In the genomic region with DNA sequence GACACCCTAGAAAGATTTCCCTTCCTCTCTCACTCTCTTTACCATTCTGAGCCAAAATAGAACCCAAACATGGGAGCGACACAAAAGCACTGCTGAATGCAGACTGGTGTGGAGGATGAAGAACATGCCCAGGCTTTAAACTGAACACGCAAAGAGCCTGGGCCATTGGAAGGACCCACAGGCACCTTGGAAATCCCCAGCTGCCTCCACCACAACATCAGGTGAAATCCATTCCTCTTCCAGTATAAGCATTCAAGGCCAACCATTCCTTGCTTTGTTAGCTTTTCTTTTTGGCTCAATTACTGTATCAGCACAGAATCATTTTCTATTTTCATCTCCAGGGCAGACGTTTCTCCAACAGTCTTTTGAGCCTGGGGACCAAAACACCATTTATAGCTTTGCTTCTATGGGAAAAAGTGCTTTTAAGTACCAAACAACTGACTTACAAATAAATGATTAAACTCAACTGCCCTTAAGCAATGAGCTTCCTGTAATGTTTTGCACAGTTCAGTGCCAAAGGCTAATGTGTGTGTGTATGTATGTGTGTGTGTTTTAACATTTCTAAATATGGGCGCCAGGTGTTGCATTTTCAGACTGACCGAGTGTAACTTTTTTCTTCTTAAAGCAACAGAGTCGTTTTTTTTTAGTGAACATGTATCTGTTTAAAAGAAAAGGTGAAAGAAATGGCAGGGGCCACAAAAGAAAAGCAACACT, we compare ENCODE assay signal across 9 cellular contexts. TPM values are rescaled to one million over a fixed set of nuclear protein-coding genes. Genes with fewer than 3 reads are reported as not detected.
DNase-seq lines count a peak whose midpoint lies in the region; ATAC-seq and TF ChIP-seq lines count a peak whose summit lies in the region.
"Had no signal": no experiment of that assay in that cellular context is flagged by ENCODE, and none has a peak within 500 bp of the region (broad histone marks: within the 10 kb centered on the region; RNA-seq: fewer than 3 reads in every experiment).

No MANE protein-coding gene starts in this region.

- intact Hi-C loops in posterior cingulate gyrus (cut with DNase I): no loop called here

- H3K36me3 ChIP-seq in hepatocyte (replicated peaks; ENCODE audit: insufficient read depth, low read depth): no peaks in the 10 kb centered on the region

- TF ChIP-seq CTCF in hepatocyte (IDR thresholded peaks at IDR 0.05; ENCODE audit: poor library complexity) (no peak), omental fat pad (IDR thresholded peaks at IDR 0.05) (no peak)

- H4K20me1 ChIP-seq in hepatocyte (ENCODE audit: insufficient read depth, poor library complexity, severe bottlenecking): no peaks in the 10 kb centered on the region

- no peaks in the 10 kb centered on the region for H3K9me3 ChIP-seq in hepatocyte (ENCODE audit: low read depth)

- 45% methylated on average over 6 of the region's 6 CpGs for WGBS in hepatocyte (ENCODE audit: low lambda C conversion rate, missing lambda C conversion rate)

- H3K9me2 ChIP-seq in hepatocyte (replicated peaks; ENCODE audit: insufficient read depth): no peaks in the 10 kb centered on the region

- H3K27ac ChIP-seq in hepatocyte: peak overlapping the region; percentile 74

- peak overlapping the region; percentile 70 for H3K4me2 ChIP-seq in hepatocyte

- H3K79me2 ChIP-seq in hepatocyte: no peaks in the 10 kb centered on the region

- H2AFZ ChIP-seq in hepatocyte: peak overlapping the region; percentile 57

- H3K27me3 ChIP-seq in hepatocyte: no peaks in the 10 kb centered on the region

- ATAC-seq in HG02870 (IDR thresholded peaks at IDR 0.05; ENCODE audit: unreplicated experiment) (peak; percentile 35), omental fat pad (ENCODE audit: low FRiP score) (no peak)

- H3K4me3 ChIP-seq in hepatocyte: peak overlapping the region; percentile 3

- H3K4me1 ChIP-seq in hepatocyte (ENCODE audit: insufficient read depth): peaks cover 14% of the 10 kb centered on the region

- DNase-seq in NCI-H2227 (lab: John Stamatoyannopoulos, UW; ENCODE audit: unreplicated experiment) (peak; percentile 2), NCI-H2227 treated with DMSO at 0.1 percent for 48 hours (lab: John Stamatoyannopoulos, UW) (no peak), NCI-H510A treated with DMSO at 0.1 percent for 48 hours (lab: John Stamatoyannopoulos, UW) (peak; percentile 78), hepatocyte (ENCODE audit: low spot score) (peak; percentile 59), posterior cingulate gyrus (no peak), omental fat pad (ENCODE audit: low spot score) (no peak), NCI-H524 (lab: John Stamatoyannopoulos, UW) (no peak)

RNA-seq across cellular contexts. Expression of gene BLNK, which starts 16.2 kb away (rescaled TPM):
- total RNA-seq in hepatocyte (4.8 and 6.9 TPM in 2 replicates), omental fat pad (1 to 10 TPM in 3 of 4 donors, under 1 TPM in 1; 0.48 to 5.3 (median 3.2) TPM)
- 6.3 and 9.7 TPM in 2 replicates for polyA plus RNA-seq in hepatocyte
- polyA plus RNA-seq: BJ had no signal

RNA-seq across cellular contexts. Expression of gene DNTT, which starts 16.7 kb away (rescaled TPM):
- total RNA-seq in hepatocyte (not detected in 2 replicates), omental fat pad (not detected)
- 0.10 TPM in 1 of 2 replicates, not detected in the other for polyA plus RNA-seq in hepatocyte
- polyA plus RNA-seq: BJ had no signal

Comparison
In these comparisons a context has a peak if more than half of its experiments do, and no peak if none do; other contexts are left out.
1. DNase-seq: peak in NCI-H2227 (single experiment), NCI-H510A treated with DMSO at 0.1 percent for 48 hours (single experiment) and hepatocyte (single experiment); none in NCI-H2227 treated with DMSO at 0.1 percent for 48 hours (single experiment), posterior cingulate gyrus (0 of 10), omental fat pad (single experiment) and NCI-H524 (0 of 2).